In genomic region chr2:113219525-113219888, GRCh38 we compare ENCODE assay signal across 15 cellular contexts. TPM values are rescaled to one million over a fixed set of nuclear protein-coding genes. Genes with fewer than 3 reads are reported as not detected.
DNase-seq lines count a peak whose midpoint lies in the region; ATAC-seq and TF ChIP-seq lines count a peak whose summit lies in the region.
"Had no signal": no experiment of that assay in that cellular context is flagged by ENCODE, and none has a peak within 500 bp of the region (broad histone marks: within the 10 kb centered on the region; RNA-seq: fewer than 3 reads in every experiment).

No MANE protein-coding gene starts in this region.

- H3K9me3 ChIP-seq in breast epithelium (no peaks in the 10 kb centered on the region), mucosa of rectum (ENCODE audit: control insufficient read depth in 2 of 2, low read length in 2 of 2) (no peaks in the 10 kb centered on the region), upper lobe of left lung (no peaks in the 10 kb centered on the region)
- H3K9me3 ChIP-seq: SK-N-SH, thoracic aorta had no signal

- no peak for DNase-seq in HL-60 (ENCODE audit: low read depth in 1 of 2, low spot score in 1 of 2)
- no peak for DNase-seq in breast epithelium (ENCODE audit: low spot score in 2 of 2)
- no peak for DNase-seq in upper lobe of left lung
- DNase-seq in central memory CD4-positive, alpha-beta T cell: no peak
- no peak for DNase-seq in NCI-H748 (lab: John Stamatoyannopoulos, UW; ENCODE audit: unreplicated experiment)
- DNase-seq in AML-193 (lab: John Stamatoyannopoulos, UW): no peak
- DNase-seq: activated CD8-positive, alpha-beta T cell treated with anti-CD3 and anti-CD28 coated beads, Interleukin-2, amount 10 ng/mL, durations not matched to agents 7 days and 5 days; activated T-cell treated with anti-CD3 and anti-CD28 coated beads, Interleukin-2, amount 50 U/mL, for 4 hours; NCI-H1436; SK-N-SH; T-helper 9 cell had no signal

- TF ChIP-seq POLR2A in breast epithelium (IDR thresholded peaks at IDR 0.05): no peak
- no peak for TF ChIP-seq POLR2A in upper lobe of left lung (IDR thresholded peaks at IDR 0.05)

- H3K36me3 ChIP-seq in breast epithelium (no peaks in the 10 kb centered on the region), mucosa of rectum (ENCODE audit: control insufficient read depth in 2 of 2, insufficient read depth in 2 of 2, low read length in 2 of 2) (no peaks in the 10 kb centered on the region), upper lobe of left lung (no peaks in the 10 kb centered on the region)
- H3K36me3 ChIP-seq: brain microvascular endothelial cell, thoracic aorta had no signal

- intact Hi-C loops in breast epithelium (cut with DNase I; ENCODE audit: low total_unique reads): no loop called here

- no peak for ATAC-seq in upper lobe of left lung (ENCODE audit: low FRiP score in 2 of 2)
- ATAC-seq: activated CD8-positive, alpha-beta T cell treated with anti-CD3 and anti-CD28 coated beads, Interleukin-2, amount 10 ng/mL, durations not matched to agents 7 days and 5 days; activated T-cell treated with anti-CD3 and anti-CD28 coated beads, Interleukin-2, amount 50 U/mL, for 4 hours; stimulated activated effector memory CD8-positive, alpha-beta T cell treated with anti-CD3 and anti-CD28 coated beads, Interleukin-12 subunit alpha, Interleukin-12 subunit beta, amount 100 ng/mL, for 72 hours had no signal

- H3K27me3 ChIP-seq in HL-60 (ENCODE audit: insufficient read depth, poor library complexity, severe bottlenecking) (no peaks in the 10 kb centered on the region), breast epithelium (no peaks in the 10 kb centered on the region), mucosa of rectum (ENCODE audit: control insufficient read depth in 2 of 2, insufficient read depth in 2 of 2, low read length in 2 of 2) (no peaks in the 10 kb centered on the region), upper lobe of left lung (no peaks in the 10 kb centered on the region)
- H3K27me3 ChIP-seq: brain microvascular endothelial cell had no signal

- peaks cover 3 to 9% of the 10 kb centered on the region in 2 donors for H3K4me1 ChIP-seq in breast epithelium
- H3K4me1 ChIP-seq in mucosa of rectum (ENCODE audit: control insufficient read depth in 2 of 2, insufficient read depth in 2 of 2, low read length in 2 of 2): peaks cover 33 to 35% of the 10 kb centered on the region in 2 donors
- H3K4me1 ChIP-seq in upper lobe of left lung: peaks cover 31 to 38% (median 33%) of the 10 kb centered on the region in 4 donors

- no peak overlapping the region for H3K4me3 ChIP-seq in HL-60 (replicated peaks; ENCODE audit: insufficient read depth, low read length)
- no peak overlapping the region for H3K4me3 ChIP-seq in breast epithelium
- H3K4me3 ChIP-seq in mucosa of rectum (ENCODE audit: low read length in 2 of 2): peak overlapping the region in 1 of 2 donors; percentile 26
- no peak overlapping the region for H3K4me3 ChIP-seq in upper lobe of left lung
- H3K4me3 ChIP-seq: thoracic aorta had no signal

- 81 to 84% methylated on average over 5 of the region's 5 CpGs for WGBS in upper lobe of left lung, 2 donors

- TF ChIP-seq CTCF in HL-60 (IDR thresholded peaks at IDR 0.05; ENCODE audit: insufficient read depth, low read length) (no peak), breast epithelium (IDR thresholded peaks at IDR 0.05) (no peak), upper lobe of left lung (IDR thresholded peaks at IDR 0.05) (no peak)

- peak overlapping the region; percentile 13 to 32 for H3K9ac ChIP-seq in mucosa of rectum (ENCODE audit: low read depth in 1 of 2, low read length in 2 of 2)
- H3K9ac ChIP-seq: SK-N-SH had no signal

- H3K27ac ChIP-seq in HL-60 (replicated peaks) (peak overlapping the region; percentile 32; the same call in 1 of the 2 replicates), breast epithelium (peak overlapping the region; percentile 43 to 61), mucosa of rectum (ENCODE audit: low read depth in 2 of 2, low read length in 2 of 2) (peak overlapping the region; percentile 72 to 88), upper lobe of left lung (peak overlapping the region in 3 of 4 donors; percentile 9 to 68 (median 41))
- H3K27ac ChIP-seq: brain microvascular endothelial cell, thoracic aorta had no signal

- TF ChIP-seq EP300 in upper lobe of left lung (IDR thresholded peaks at IDR 0.05): no peak

RNA-seq across cellular contexts. Expression of gene PSD4, which starts 45.7 kb away (rescaled TPM):
- total RNA-seq in breast epithelium: 10 to 100 TPM in 2 of 3 donors, 1 to 10 TPM in 1; 4.3 to 61.2 (median 40.3) TPM
- 100 to 1,000 TPM in 1 of 6 donors, 10 to 100 TPM in 5; 44.0 to 101 (median 60.4) TPM for total RNA-seq in upper lobe of left lung

RNA-seq across cellular contexts. Expression of gene PAX8, which starts 59.2 kb away (rescaled TPM):
- 1 to 10 TPM in 2 of 3 donors, under 1 TPM in 1; under 0.01 to 2.6 (median 1.0) TPM for total RNA-seq in breast epithelium
- total RNA-seq in upper lobe of left lung: 1 to 10 TPM; 1.5 to 3.6 (median 2.0) TPM
